16 cellular contexts compared by ENCODE assay signal in genomic region chr3:35296533-35296932, GRCh38.
DNase-seq lines count a peak whose midpoint lies in the region; ATAC-seq and TF ChIP-seq lines count a peak whose summit lies in the region.
"Had no signal": no experiment of that assay in that cellular context is flagged by ENCODE, and none has a peak within 500 bp of the region (broad histone marks: within the 10 kb centered on the region; RNA-seq: fewer than 3 reads in every experiment).

No MANE protein-coding gene starts in this region.

- no peaks in the 10 kb centered on the region for H3K27me3 ChIP-seq in osteoblast (ENCODE audit: insufficient read depth, low read length)
- H3K27me3 ChIP-seq: heart left ventricle, MG63 had no signal

- H3K36me3 Mint-ChIP-seq in activated naive CD4-positive, alpha-beta T cell treated with anti-CD3 and anti-CD28 coated beads, Interleukin-2, amount 50 U/mL, for 72 hours: peaks cover 0 to 7% of the 10 kb centered on the region in 2 donors
- H3K36me3 Mint-ChIP-seq in activated naive CD4-positive, alpha-beta T cell treated with anti-CD3 and anti-CD28 coated beads, Interleukin-2, amount 10 ng/mL, durations not matched to agents 7 days and 5 days: no peaks in the 10 kb centered on the region
- no peaks in the 10 kb centered on the region for H3K36me3 Mint-ChIP-seq in activated CD8-positive, alpha-beta T cell treated with anti-CD3 and anti-CD28 coated beads for 36 hours (ENCODE audit: low read depth)
- H3K36me3 Mint-ChIP-seq: T-cell had no signal

- H3K9me3 Mint-ChIP-seq in activated naive CD4-positive, alpha-beta T cell treated with anti-CD3 and anti-CD28 coated beads, Interleukin-2, amount 50 U/mL, for 72 hours: peaks cover 11 to 12% of the 10 kb centered on the region in 2 donors
- H3K9me3 Mint-ChIP-seq in activated naive CD4-positive, alpha-beta T cell treated with anti-CD3 and anti-CD28 coated beads, Interleukin-2, amount 10 ng/mL, durations not matched to agents 7 days and 5 days: no peaks in the 10 kb centered on the region
- peaks cover 2% of the 10 kb centered on the region for H3K9me3 Mint-ChIP-seq in activated CD8-positive, alpha-beta T cell treated with anti-CD3 and anti-CD28 coated beads for 36 hours

- CTCF ChIA-PET in activated naive CD4-positive, alpha-beta T cell treated with anti-CD3 and anti-CD28 coated beads, Interleukin-2, amount 10 ng/mL, durations not matched to agents 7 days and 5 days (lab: Charles Lee): no interaction called here
- CTCF ChIA-PET in activated CD8-positive, alpha-beta T cell treated with anti-CD3 and anti-CD28 coated beads for 36 hours (lab: Charles Lee): no interaction called here

- H3K27ac ChIP-seq in osteoblast (ENCODE audit: low read depth, low read length): no peak overlapping the region
- H3K27ac ChIP-seq: heart left ventricle, psoas muscle had no signal

- no peaks in the 10 kb centered on the region for H3K4me1 ChIP-seq in osteoblast (ENCODE audit: insufficient read depth, low read length)
- H3K4me1 ChIP-seq: heart left ventricle, psoas muscle had no signal

- no peak overlapping the region for H3K4me3 Mint-ChIP-seq in activated naive CD4-positive, alpha-beta T cell treated with anti-CD3 and anti-CD28 coated beads, Interleukin-2, amount 10 ng/mL, durations not matched to agents 7 days and 5 days
- H3K4me3 Mint-ChIP-seq in activated CD8-positive, alpha-beta T cell treated with anti-CD3 and anti-CD28 coated beads for 36 hours: no peak overlapping the region
- H3K4me3 Mint-ChIP-seq: T-cell had no signal

- no peak overlapping the region for H2AFZ ChIP-seq in osteoblast (ENCODE audit: low read length)

- H3K79me2 ChIP-seq in osteoblast (ENCODE audit: insufficient read depth, low read length): no peaks in the 10 kb centered on the region

- peaks cover 4% of the 10 kb centered on the region for H3K4me1 Mint-ChIP-seq in activated naive CD4-positive, alpha-beta T cell treated with anti-CD3 and anti-CD28 coated beads, Interleukin-2, amount 10 ng/mL, durations not matched to agents 7 days and 5 days
- peaks cover 12% of the 10 kb centered on the region for H3K4me1 Mint-ChIP-seq in activated CD8-positive, alpha-beta T cell treated with anti-CD3 and anti-CD28 coated beads for 36 hours (ENCODE audit: low read depth)

- no peaks in the 10 kb centered on the region for H3K36me3 ChIP-seq in osteoblast (ENCODE audit: insufficient read depth, low read length)
- H3K36me3 ChIP-seq: heart left ventricle, MG63 had no signal

- intact Hi-C loops in activated CD8-positive, alpha-beta T cell treated with anti-CD3 and anti-CD28 coated beads for 36 hours (cut with micrococcal nuclease): no loop called here
- intact Hi-C loops in sciatic nerve (cut with DNase I): no loop called here

- H3K27me3 Mint-ChIP-seq in activated naive CD4-positive, alpha-beta T cell treated with anti-CD3 and anti-CD28 coated beads, Interleukin-2, amount 10 ng/mL, durations not matched to agents 7 days and 5 days: no peaks in the 10 kb centered on the region
- H3K27me3 Mint-ChIP-seq in activated CD8-positive, alpha-beta T cell treated with anti-CD3 and anti-CD28 coated beads for 36 hours: peaks cover 18% of the 10 kb centered on the region
- H3K27me3 Mint-ChIP-seq: T-cell had no signal

- H4K20me1 ChIP-seq in osteoblast (ENCODE audit: insufficient read depth, low read length): no peaks in the 10 kb centered on the region

- POLR2A ChIA-PET in activated CD8-positive, alpha-beta T cell treated with anti-CD3 and anti-CD28 coated beads for 36 hours (lab: Charles Lee): no interaction called here

- H3K4me2 ChIP-seq in osteoblast (ENCODE audit: insufficient read depth, low read length): no peak overlapping the region

- ATAC-seq in activated naive CD4-positive, alpha-beta T cell treated with anti-CD3 and anti-CD28 coated beads, Interleukin-2, amount 50 U/mL, for 72 hours: peak; percentile 74 to 96
- peak; percentile 86 for ATAC-seq in HG03432 (IDR thresholded peaks at IDR 0.05; ENCODE audit: unreplicated experiment)
- peak; percentile 89 for ATAC-seq in activated CD8-positive, alpha-beta T cell treated with anti-CD3 and anti-CD28 coated beads for 36 hours
- peak; percentile 45 for ATAC-seq in sciatic nerve
- ATAC-seq in HG03280 (IDR thresholded peaks at IDR 0.05; ENCODE audit: unreplicated experiment): no peak
- ATAC-seq in GM19463 (IDR thresholded peaks at IDR 0.05; ENCODE audit: unreplicated experiment): no peak
- ATAC-seq: psoas muscle had no signal

- no peaks in the 10 kb centered on the region for H3K9me3 ChIP-seq in osteoblast (ENCODE audit: low read depth, low read length)
- H3K9me3 ChIP-seq: heart left ventricle, MG63, psoas muscle had no signal

- TF ChIP-seq CTCF in activated CD8-positive, alpha-beta T cell treated with anti-CD3 and anti-CD28 coated beads for 36 hours (IDR thresholded peaks at IDR 0.05): no peak
- TF ChIP-seq CTCF in osteoblast (IDR thresholded peaks at IDR 0.05; ENCODE audit: extremely low read depth, low read depth, low read length): no peak

- H3K27ac Mint-ChIP-seq in activated naive CD4-positive, alpha-beta T cell treated with anti-CD3 and anti-CD28 coated beads, Interleukin-2, amount 50 U/mL, for 72 hours: no peak overlapping the region
- H3K27ac Mint-ChIP-seq in activated naive CD4-positive, alpha-beta T cell treated with anti-CD3 and anti-CD28 coated beads, Interleukin-2, amount 10 ng/mL, durations not matched to agents 7 days and 5 days: no peak overlapping the region
- peak overlapping the region; percentile 5 for H3K27ac Mint-ChIP-seq in activated CD8-positive, alpha-beta T cell treated with anti-CD3 and anti-CD28 coated beads for 36 hours
- H3K27ac Mint-ChIP-seq: T-cell had no signal

- H3K4me3 ChIP-seq in osteoblast (ENCODE audit: insufficient read depth, low read length): no peak overlapping the region
- H3K4me3 ChIP-seq: heart left ventricle, MG63, psoas muscle had no signal

- peak in 1 of 2 donors; percentile 9 for DNase-seq in activated naive CD4-positive, alpha-beta T cell treated with anti-CD3 and anti-CD28 coated beads, Interleukin-2, amount 50 U/mL, for 72 hours (ENCODE audit: low spot score in 2 of 2)
- DNase-seq in activated naive CD4-positive, alpha-beta T cell treated with anti-CD3 and anti-CD28 coated beads, Interleukin-2, amount 10 ng/mL, durations not matched to agents 7 days and 5 days: no peak
- peak; percentile 48 for DNase-seq in activated CD8-positive, alpha-beta T cell treated with anti-CD3 and anti-CD28 coated beads for 36 hours
- DNase-seq in sciatic nerve (ENCODE audit: low spot score) (no peak), osteoblast (ENCODE audit: insufficient read length, low spot score, missing footprints) (no peak)
- DNase-seq: cerebellar nuclear complex; DMS153; heart left ventricle; kidney glomerular epithelial cell; MG63; psoas muscle; stimulated activated CD4-positive, alpha-beta T cell treated with anti-CD3 and anti-CD28 coated beads, Interleukin-2, amount 100 ng/mL, for 48 hours; T-cell had no signal

Comparison
In these comparisons a context has a peak if more than half of its experiments do, and no peak if none do; other contexts are left out.
1. ATAC-seq: peak in activated naive CD4-positive, alpha-beta T cell treated with anti-CD3 and anti-CD28 coated beads, Interleukin-2, amount 50 U/mL, for 72 hours (2 of 2), HG03432 (single experiment), activated CD8-positive, alpha-beta T cell treated with anti-CD3 and anti-CD28 coated beads for 36 hours (single experiment) and sciatic nerve (single experiment); none in HG03280 (single experiment) and GM19463 (single experiment).